Comparison of ENCODE assay signal across 8 cellular contexts in the genomic region with DNA sequence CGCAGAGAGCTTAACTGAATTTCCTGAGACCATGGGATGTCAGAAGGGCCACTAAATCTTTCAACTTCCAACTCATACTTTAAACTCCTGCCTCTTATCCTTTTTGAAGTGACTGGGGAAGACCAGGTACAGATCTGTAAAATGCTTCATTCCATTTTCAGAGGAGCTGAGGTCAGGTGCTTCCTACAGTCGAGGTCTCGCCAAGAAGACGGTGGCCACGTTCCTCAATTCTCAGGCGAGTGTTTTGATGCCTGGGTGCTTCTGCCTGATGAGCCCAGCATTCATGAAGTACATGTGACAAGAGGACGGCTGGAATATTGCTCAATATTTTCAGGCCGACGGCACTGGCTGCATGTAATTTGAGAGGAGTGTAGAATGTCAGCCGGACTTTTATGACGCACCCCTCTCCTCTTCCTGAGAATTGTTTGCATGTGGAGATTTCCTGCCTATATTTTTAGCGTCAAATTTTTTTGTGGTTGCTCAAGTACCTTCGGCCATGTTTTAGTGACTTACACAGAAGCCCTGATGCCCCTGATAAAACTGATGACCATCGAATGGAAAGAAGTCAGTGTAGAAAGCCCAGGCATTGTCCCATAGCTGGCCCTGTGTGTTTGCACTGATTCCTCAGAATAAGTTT. TPM values are rescaled to one million over a fixed set of nuclear protein-coding genes. Genes with fewer than 3 reads are reported as not detected.
DNase-seq lines count a peak whose midpoint lies in the region; ATAC-seq and TF ChIP-seq lines count a peak whose summit lies in the region.

No MANE protein-coding gene starts in this region.

- H3K27me3 Mint-ChIP-seq in CD14-positive monocyte (ENCODE audit: low read depth in 3 of 3) (peaks cover 4 to 5% (median 4%) of the 10 kb centered on the region in 3 donors), IgD-negative memory B cell (peaks cover 15% of the 10 kb centered on the region), WTC11 (ENCODE audit: low read depth) (peaks cover 8% of the 10 kb centered on the region)

- H3K27ac Mint-ChIP-seq in CD14-positive monocyte = peak overlapping the region; percentile 90 to 97 (median 97)
- H3K27ac Mint-ChIP-seq in IgD-negative memory B cell = peak overlapping the region in 2 of 3 donors; percentile 7 to 78
- no peak overlapping the region for H3K27ac Mint-ChIP-seq in WTC11
- H3K27ac Mint-ChIP-seq in stimulated activated effector memory CD8-positive, alpha-beta T cell treated with anti-CD3 and anti-CD28 coated beads, Interleukin-12 subunit alpha, Interleukin-12 subunit beta, amount 100 ng/mL, for 72 hours = peak overlapping the region; percentile 9

- intact Hi-C loops in CD14-positive monocyte (cut with micrococcal nuclease) (loop anchor here (1.0 to 5.0 kb wide), 2 partner anchors 9 to 51 kb away; no protein-coding TSS in a partner anchor), Right ventricle myocardium superior (cut with DNase I) (loop anchor here (10.0 kb wide), 1 partner anchor 373 kb away; no protein-coding TSS in a partner anchor)

- ATAC-seq in WTC11 (no peak), Right ventricle myocardium superior (ENCODE audit: poor library complexity) (peak; percentile 26)
- no peak for ATAC-seq in stimulated activated effector memory CD8-positive, alpha-beta T cell treated with anti-CD3 and anti-CD28 coated beads, Interleukin-12 subunit alpha, Interleukin-12 subunit beta, amount 100 ng/mL, for 72 hours

- H3K4me1 Mint-ChIP-seq in CD14-positive monocyte (peaks cover 70% of the 10 kb centered on the region), IgD-negative memory B cell (peaks cover 20 to 30% (median 20%) of the 10 kb centered on the region in 3 donors), WTC11 (peaks cover 31% of the 10 kb centered on the region)
- peaks cover 59% of the 10 kb centered on the region for H3K4me1 Mint-ChIP-seq in stimulated activated effector memory CD8-positive, alpha-beta T cell treated with anti-CD3 and anti-CD28 coated beads, Interleukin-12 subunit alpha, Interleukin-12 subunit beta, amount 100 ng/mL, for 72 hours

- no peak for TF ChIP-seq CTCF in CD14-positive monocyte (IDR thresholded peaks at IDR 0.05)
- no peak for TF ChIP-seq CTCF in WTC11 (IDR thresholded peaks at IDR 0.05)

- POLR2A ChIA-PET in WTC11 (lab: Charles Lee) = no interaction called here

- H3K4me3 Mint-ChIP-seq in CD14-positive monocyte (peak overlapping the region; percentile 62 to 77), IgD-negative memory B cell (peak overlapping the region; percentile 16 to 79 (median 31)), WTC11 (no peak overlapping the region)
- H3K4me3 Mint-ChIP-seq in stimulated activated effector memory CD8-positive, alpha-beta T cell treated with anti-CD3 and anti-CD28 coated beads, Interleukin-12 subunit alpha, Interleukin-12 subunit beta, amount 100 ng/mL, for 72 hours = peak overlapping the region; percentile 35

- H3K9me3 Mint-ChIP-seq in CD14-positive monocyte = peaks cover 0 to 4% (median 0%) of the 10 kb centered on the region in 7 donors
- no peaks in the 10 kb centered on the region for H3K9me3 Mint-ChIP-seq in IgD-negative memory B cell
- no peaks in the 10 kb centered on the region for H3K9me3 Mint-ChIP-seq in WTC11
- no peaks in the 10 kb centered on the region for H3K9me3 Mint-ChIP-seq in stimulated activated effector memory CD8-positive, alpha-beta T cell treated with anti-CD3 and anti-CD28 coated beads, Interleukin-12 subunit alpha, Interleukin-12 subunit beta, amount 100 ng/mL, for 72 hours

- CTCF ChIA-PET in WTC11 (lab: Charles Lee) = interaction anchor here (1.1 kb wide), 1 partner anchor 11 kb away, joined by 3 read pairs; no protein-coding TSS in a partner anchor

- H3K36me3 Mint-ChIP-seq in CD14-positive monocyte (peaks cover 0 to 8% of the 10 kb centered on the region in 2 donors), IgD-negative memory B cell (no peaks in the 10 kb centered on the region), WTC11 (no peaks in the 10 kb centered on the region)
- H3K36me3 Mint-ChIP-seq in stimulated activated effector memory CD8-positive, alpha-beta T cell treated with anti-CD3 and anti-CD28 coated beads, Interleukin-12 subunit alpha, Interleukin-12 subunit beta, amount 100 ng/mL, for 72 hours = peaks cover 11% of the 10 kb centered on the region

- DNase-seq in CD14-positive monocyte (ENCODE audit: low spot score) (peak; percentile 94), WTC11 (ENCODE audit: low spot score) (no peak), Right ventricle myocardium superior (peak; percentile 73), iPS-NIHi11 (ENCODE audit: low spot score) (no peak), GM19238 (ENCODE audit: insufficient read length, low spot score) (no peak), HT-29 (ENCODE audit: low spot score) (no peak)
- no peak for DNase-seq in stimulated activated effector memory CD8-positive, alpha-beta T cell treated with anti-CD3 and anti-CD28 coated beads, Interleukin-12 subunit alpha, Interleukin-12 subunit beta, amount 100 ng/mL, for 72 hours (ENCODE audit: low spot score in 2 of 2)

TF ChIP-seq in WTC11, 78 proteins besides CTCF, POLR2A, EP300 and RAD21:
- no peak for TF ChIP-seq ESRRA (CRISPR knock-in tag; IDR thresholded peaks at IDR 0.05; ENCODE audit: borderline replicate concordance)
- no peak for TF ChIP-seq NR2C2 (CRISPR knock-in tag; IDR thresholded peaks at IDR 0.05)
- peak; percentile 54; the same call in 1 of the 2 replicates for TF ChIP-seq GABPB1 (CRISPR knock-in tag; IDR thresholded peaks at IDR 0.05)
- TF ChIP-seq OVOL2 (CRISPR knock-in tag; IDR thresholded peaks at IDR 0.05; ENCODE audit: borderline replicate concordance) = no peak
- TF ChIP-seq, protein P1, sequence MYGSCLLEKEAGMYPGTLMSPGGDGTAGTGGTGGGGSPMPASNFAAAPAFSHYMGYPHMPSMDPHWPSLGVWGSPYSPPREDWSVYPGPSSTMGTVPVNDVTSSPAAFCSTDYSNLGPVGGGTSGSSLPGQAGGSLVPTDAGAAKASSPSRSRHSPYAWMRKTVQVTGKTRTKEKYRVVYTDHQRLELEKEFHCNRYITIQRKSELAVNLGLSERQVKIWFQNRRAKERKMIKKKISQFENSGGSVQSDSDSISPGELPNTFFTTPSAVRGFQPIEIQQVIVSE (CRISPR knock-in tag; IDR thresholded peaks at IDR 0.05; ENCODE audit: borderline replicate concordance) = no peak
- TF ChIP-seq, protein P2, sequence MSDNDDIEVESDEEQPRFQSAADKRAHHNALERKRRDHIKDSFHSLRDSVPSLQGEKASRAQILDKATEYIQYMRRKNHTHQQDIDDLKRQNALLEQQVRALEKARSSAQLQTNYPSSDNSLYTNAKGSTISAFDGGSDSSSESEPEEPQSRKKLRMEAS (CRISPR knock-in tag; IDR thresholded peaks at IDR 0.05) = no peak
- TF ChIP-seq, protein P3, sequence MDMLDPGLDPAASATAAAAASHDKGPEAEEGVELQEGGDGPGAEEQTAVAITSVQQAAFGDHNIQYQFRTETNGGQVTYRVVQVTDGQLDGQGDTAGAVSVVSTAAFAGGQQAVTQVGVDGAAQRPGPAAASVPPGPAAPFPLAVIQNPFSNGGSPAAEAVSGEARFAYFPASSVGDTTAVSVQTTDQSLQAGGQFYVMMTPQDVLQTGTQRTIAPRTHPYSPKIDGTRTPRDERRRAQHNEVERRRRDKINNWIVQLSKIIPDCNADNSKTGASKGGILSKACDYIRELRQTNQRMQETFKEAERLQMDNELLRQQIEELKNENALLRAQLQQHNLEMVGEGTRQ (CRISPR knock-in tag; IDR thresholded peaks at IDR 0.05) = no peak

RNA-seq across cellular contexts. Expression of a gene that starts 38.8 kb away (rescaled TPM):
- polyA plus RNA-seq in CD14-positive monocyte (100 to 1,000 TPM; 555 to 603 TPM), IgD-negative memory B cell (113 TPM)
- total RNA-seq in WTC11 (2021) (15.9 to 21.0 TPM (median 19.2 TPM) in 3 replicates), Right ventricle myocardium superior (104 TPM)
- total RNA-seq in HT-29 (2014; rRNA removed; shearing (Covaris generic)) = 6.5 and 7.0 TPM in 2 replicates

Comparison
In these comparisons a context has a peak if more than half of its experiments do, and no peak if none do; other contexts are left out.
1. DNase-seq: peak in CD14-positive monocyte (single experiment) and Right ventricle myocardium superior (single experiment); none in WTC11 (single experiment), stimulated activated effector memory CD8-positive, alpha-beta T cell treated with anti-CD3 and anti-CD28 coated beads, Interleukin-12 subunit alpha, Interleukin-12 subunit beta, amount 100 ng/mL, for 72 hours (0 of 2), iPS-NIHi11 (single experiment), GM19238 (single experiment) and HT-29 (single experiment).